ENCODE assay signal across 1 cellular context in genomic region chr14:102574840-102575478, GRCh38.
TF ChIP-seq lines count a peak whose summit lies in the region.

No MANE protein-coding gene starts in this region.

TF ChIP-seq in GM23338, 12 proteins besides CTCF, POLR2A, EP300 and RAD21 (continued from another document):
- TF ChIP-seq ZNF462 (CRISPR knock-in tag; IDR thresholded peaks at IDR 0.05) (peak; percentile 83), STAT1 (IDR thresholded peaks at IDR 0.05; ENCODE audit: unreplicated experiment) (no peak)
